In genomic region chr15:69462030-69462492, GRCh38 we compare ENCODE assay signal across 8 cellular contexts. TPM values are rescaled to one million over a fixed set of nuclear protein-coding genes. Genes with fewer than 3 reads are reported as not detected.
DNase-seq lines count a peak whose midpoint lies in the region; ATAC-seq and TF ChIP-seq lines count a peak whose summit lies in the region.

No MANE protein-coding gene starts in this region.

- H3K36me3 Mint-ChIP-seq in activated CD4-positive, alpha-beta T cell treated with anti-CD3 and anti-CD28 coated beads for 36 hours (ENCODE audit: low read depth) = peaks cover 15% of the 10 kb centered on the region
- H3K36me3 Mint-ChIP-seq in progenitor cell of endocrine pancreas (ENCODE audit: insufficient read depth) = peaks cover 2% of the 10 kb centered on the region

- H3K9ac ChIP-seq in SK-N-SH = peak overlapping the region; percentile 78; the same call in 1 of the 2 replicates

- TF ChIP-seq RAD21 in SK-N-SH (IDR thresholded peaks at IDR 0.05; ENCODE audit: low read length) = no peak

- no peaks in the 10 kb centered on the region for H3K9me3 Mint-ChIP-seq in activated CD4-positive, alpha-beta T cell treated with anti-CD3 and anti-CD28 coated beads for 36 hours (ENCODE audit: low read depth)
- no peaks in the 10 kb centered on the region for H3K9me3 Mint-ChIP-seq in progenitor cell of endocrine pancreas (ENCODE audit: low read depth)

- H4K20me1 ChIP-seq in SK-N-SH (ENCODE audit: insufficient read depth) = peaks cover 8% of the 10 kb centered on the region

- H3K27me3 ChIP-seq in SK-N-SH (ENCODE audit: insufficient read depth) = no peaks in the 10 kb centered on the region

- H3K27ac Mint-ChIP-seq in activated CD4-positive, alpha-beta T cell treated with anti-CD3 and anti-CD28 coated beads for 36 hours = peak overlapping the region; percentile 89
- peak overlapping the region; percentile 67 for H3K27ac Mint-ChIP-seq in progenitor cell of endocrine pancreas

- H3K27me3 Mint-ChIP-seq in activated CD4-positive, alpha-beta T cell treated with anti-CD3 and anti-CD28 coated beads for 36 hours = no peaks in the 10 kb centered on the region
- H3K27me3 Mint-ChIP-seq in progenitor cell of endocrine pancreas = peaks cover 4% of the 10 kb centered on the region

- H2AFZ ChIP-seq in SK-N-SH (ENCODE audit: low read depth) = peak overlapping the region; percentile 99

- no peak for TF ChIP-seq EP300 in SK-N-SH (IDR thresholded peaks at IDR 0.05; ENCODE audit: borderline replicate concordance in 1 of 2, low read depth in 1 of 2, low read length in 1 of 2)

- intact Hi-C loops in activated CD4-positive, alpha-beta T cell treated with anti-CD3 and anti-CD28 coated beads for 36 hours (cut with DNase I, micrococcal nuclease) = loop anchor here (1.0 to 10.0 kb wide), 4 partner anchors 10 to 407 kb away; partner anchors contain the start of gene RPLP1 (in 2 of the 2)

- TF ChIP-seq CTCF in SK-N-SH (IDR thresholded peaks at IDR 0.05) (no peak), fibroblast of mammary gland (conservative IDR thresholded peaks at IDR 0.05; ENCODE audit: control insufficient read depth, insufficient read depth, low read depth, low read length) (no peak), progenitor cell of endocrine pancreas (IDR thresholded peaks at IDR 0.05; ENCODE audit: unreplicated experiment) (no peak)

- CTCF ChIA-PET in activated CD4-positive, alpha-beta T cell treated with anti-CD3 and anti-CD28 coated beads for 36 hours (lab: Charles Lee) = interaction anchor here (0.5 to 2.3 kb wide), 15 partner anchors 8 to 1059 kb away, joined by 3 to 41 read pairs (median 4); partner anchors contain the start of genes KIF23 and RPLP1
- CTCF ChIA-PET in SK-N-SH (lab: Yijun Ruan, JAX) = interaction anchor here (0.6 to 3.0 kb wide), 19 partner anchors 9 to 1206 kb away, joined by 3 to 31 read pairs (median 4); partner anchors contain the start of gene RPLP1

- no peaks in the 10 kb centered on the region for H3K9me2 ChIP-seq in SK-N-SH

- no peak for DNase-seq in activated CD4-positive, alpha-beta T cell treated with anti-CD3 and anti-CD28 coated beads for 36 hours
- DNase-seq in activated CD4-positive, alpha-beta T cell treated with anti-CD3 and anti-CD28 coated beads, Interleukin-2, amount 50 U/mL, for 48 hours = no peak
- peak; percentile 36 for DNase-seq in SK-N-SH
- DNase-seq in fibroblast of mammary gland (ENCODE audit: low read depth) = no peak
- DNase-seq in progenitor cell of endocrine pancreas (ENCODE audit: low spot score, unreplicated experiment) = no peak
- no peak for DNase-seq in stimulated activated CD4-positive, alpha-beta T cell treated with anti-CD3 and anti-CD28 coated beads, Interleukin-2, amount 100 ng/mL, for 24 hours
- DNase-seq in dermis blood vessel endothelial cell = no peak

- POLR2A ChIA-PET in activated CD4-positive, alpha-beta T cell treated with anti-CD3 and anti-CD28 coated beads for 36 hours (lab: Charles Lee) = interaction anchor here (0.6 to 3.6 kb wide), 6 partner anchors 9 to 636 kb away, joined by 3 to 43 read pairs (median 6); partner anchors contain the start of genes GLCE, KIF23, RPLP1 and TLE3
- POLR2A ChIA-PET in SK-N-SH (lab: Yijun Ruan, JAX) = interaction anchor here (0.5 to 3.3 kb wide), 6 partner anchors 9 to 825 kb away, joined by 3 to 53 read pairs (median 3); partner anchors contain the start of gene RPLP1

- peaks cover 8 to 10% of the 10 kb centered on the region in 2 experiments; a peak in 3 of 4 replicates for H3K4me1 ChIP-seq in SK-N-SH (ENCODE audit: control insufficient read depth in 1 of 2, insufficient read depth in 2 of 2, low read depth in 1 of 2, low read length in 1 of 2)

- peak overlapping the region; percentile 82 for H3K4me3 Mint-ChIP-seq in activated CD4-positive, alpha-beta T cell treated with anti-CD3 and anti-CD28 coated beads for 36 hours
- peak overlapping the region; percentile 76 for H3K4me3 Mint-ChIP-seq in progenitor cell of endocrine pancreas (ENCODE audit: low read depth)

- H3K36me3 ChIP-seq in SK-N-SH (replicated peaks in 1 of 2; ENCODE audit: control insufficient read depth in 1 of 2, insufficient read depth in 2 of 2, low read length in 1 of 2) = peaks cover under 1 to 3% of the 10 kb centered on the region in 2 experiments

- H3K4me2 ChIP-seq in SK-N-SH = peak overlapping the region; percentile 91

- H3F3A ChIP-seq in SK-N-SH (replicated peaks; ENCODE audit: insufficient read depth) = peaks cover 47% of the 10 kb centered on the region

- H3K79me2 ChIP-seq in SK-N-SH (ENCODE audit: insufficient read depth) = peaks cover 13% of the 10 kb centered on the region; the same call in 1 of the 2 replicates

- 26% methylated on average over 13 of the region's 23 CpGs for WGBS in SK-N-SH (ENCODE audit: low lambda C conversion rate)

- peak overlapping the region in 1 of 2 experiments; percentile 93; a peak in 3 of 4 replicates for H3K27ac ChIP-seq in SK-N-SH (ENCODE audit: low read depth in 2 of 2, low read length in 1 of 2)

- ATAC-seq in activated CD4-positive, alpha-beta T cell treated with anti-CD3 and anti-CD28 coated beads for 36 hours = peak; percentile 6
- ATAC-seq in HG02938 (IDR thresholded peaks at IDR 0.05; ENCODE audit: unreplicated experiment) = no peak

- H3K4me3 ChIP-seq in SK-N-SH (ENCODE audit: low read depth in 2 of 2, low read length in 1 of 2) = peak overlapping the region; percentile 46 to 65
- H3K4me3 ChIP-seq in fibroblast of mammary gland (ENCODE audit: control insufficient read depth, low read depth, low read length) = peak overlapping the region; percentile 48

- no peaks in the 10 kb centered on the region for H3K9me3 ChIP-seq in SK-N-SH

- peaks cover 24% of the 10 kb centered on the region for H3K4me1 Mint-ChIP-seq in activated CD4-positive, alpha-beta T cell treated with anti-CD3 and anti-CD28 coated beads for 36 hours
- H3K4me1 Mint-ChIP-seq in progenitor cell of endocrine pancreas (ENCODE audit: low read depth) = peaks cover 19% of the 10 kb centered on the region

TF ChIP-seq in SK-N-SH, 30 proteins besides CTCF, POLR2A, EP300 and RAD21:
- TF ChIP-seq NFIC (IDR thresholded peaks at IDR 0.05; ENCODE audit: borderline replicate concordance) (0 out of 2 replicates have a peak, but pooled peaks have one; percentile 15), USF2 (IDR thresholded peaks at IDR 0.05; ENCODE audit: borderline replicate concordance, low read depth, low read length) (no peak), FOXJ3 (CRISPR knock-in tag; IDR thresholded peaks at IDR 0.05) (no peak), SMC3 (IDR thresholded peaks at IDR 0.05; ENCODE audit: low read depth, low read length) (no peak)

RNA-seq across cellular contexts. Expression of gene RPLP1, which starts 9.4 kb away (rescaled TPM):
- total RNA-seq in activated CD4-positive, alpha-beta T cell treated with anti-CD3 and anti-CD28 coated beads for 36 hours = 1,000 to 10,000 TPM; 1,576 to 2,330 TPM
- 1,514 and 1,792 TPM in 2 replicates for polyA plus RNA-seq in SK-N-SH (2012; rRNA removed)
- 1,001 and 1,355 TPM in 2 replicates for polyA plus RNA-seq in SK-N-SH (2012; cell fraction: cytosol; rRNA removed)
- 360 and 521 TPM in 2 replicates for polyA plus RNA-seq in SK-N-SH (2012; cell fraction: nucleus; rRNA removed)
- total RNA-seq in progenitor cell of endocrine pancreas = 1,112 and 1,115 TPM in 2 replicates
- total RNA-seq in dermis blood vessel endothelial cell = 31.0 and 63.8 TPM in 2 replicates

RNA-seq across cellular contexts. Expression of gene KIF23, which starts 47.9 kb away (rescaled TPM):
- total RNA-seq in activated CD4-positive, alpha-beta T cell treated with anti-CD3 and anti-CD28 coated beads for 36 hours = 10 to 100 TPM; 47.2 to 48.0 TPM
- 23.3 and 25.8 TPM in 2 replicates for polyA plus RNA-seq in SK-N-SH (2012; rRNA removed)
- 25.8 and 31.2 TPM in 2 replicates for polyA plus RNA-seq in SK-N-SH (2012; cell fraction: cytosol; rRNA removed)
- 24.5 and 57.5 TPM in 2 replicates for polyA plus RNA-seq in SK-N-SH (2012; cell fraction: nucleus; rRNA removed)
- total RNA-seq in progenitor cell of endocrine pancreas (26.5 and 28.4 TPM in 2 replicates), dermis blood vessel endothelial cell (13.8 and 55.1 TPM in 2 replicates)

Comparison
In these comparisons a context has a peak if more than half of its experiments do, and no peak if none do; other contexts are left out.
1. RNA of gene RPLP1, which starts 9.4 kb away (total RNA-seq): 1,576 to 2,330 TPM in activated CD4-positive, alpha-beta T cell treated with anti-CD3 and anti-CD28 coated beads for 36 hours and 1,112 to 1,115 TPM in progenitor cell of endocrine pancreas; 31.0 to 63.8 TPM in dermis blood vessel endothelial cell; every median in the first group is over 10 times any median in the second.